In the genomic region with DNA sequence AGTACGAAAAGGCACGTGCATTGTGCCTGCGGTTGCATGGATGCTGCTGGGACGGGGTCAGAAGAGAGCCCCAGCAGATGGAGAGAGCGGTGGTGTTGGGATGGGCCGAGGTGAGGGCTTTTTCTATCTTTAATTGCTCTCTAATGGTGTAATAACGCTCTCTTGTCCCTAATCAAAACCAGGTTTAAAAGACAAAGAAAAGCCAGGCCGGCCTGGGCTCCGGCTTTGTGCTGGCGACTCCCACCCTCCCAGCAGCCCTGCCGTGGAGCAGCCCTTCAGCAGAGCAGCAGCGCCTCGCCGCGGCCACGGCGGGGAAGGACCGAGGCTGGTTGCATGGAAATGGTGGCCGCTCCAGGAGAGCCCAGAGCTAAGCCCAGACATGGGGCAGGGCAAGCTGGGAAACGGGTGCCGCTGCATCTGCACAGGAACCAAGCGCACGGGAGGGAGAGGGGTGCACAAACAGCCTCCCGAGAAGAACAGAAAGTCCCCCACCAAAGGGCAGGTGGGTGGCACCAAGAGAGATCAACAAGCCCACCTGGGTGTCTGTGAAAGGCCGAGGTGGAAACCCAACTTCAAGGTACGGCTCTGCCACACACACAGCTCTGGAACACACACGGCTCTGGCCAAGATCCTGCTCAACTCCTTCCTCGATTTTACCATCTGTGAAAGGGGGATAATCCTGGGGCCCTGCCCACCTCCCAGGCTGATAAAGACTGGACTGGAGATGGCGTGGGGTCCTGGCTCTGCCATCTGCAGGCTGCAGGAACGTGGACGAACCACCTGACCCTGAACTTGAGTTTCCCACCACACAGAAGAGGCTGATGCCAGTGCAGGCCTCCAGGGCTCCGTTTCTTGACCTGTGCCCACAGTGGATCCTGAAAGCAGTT, we compare ENCODE assay signal across 9 cellular contexts. TPM values are rescaled to one million over a fixed set of nuclear protein-coding genes. Genes with fewer than 3 reads are reported as not detected.
DNase-seq lines count a peak whose midpoint lies in the region; ATAC-seq and TF ChIP-seq lines count a peak whose summit lies in the region.
"Had no signal": no experiment of that assay in that cellular context is flagged by ENCODE, and none has a peak within 500 bp of the region (broad histone marks: within the 10 kb centered on the region; RNA-seq: fewer than 3 reads in every experiment).

No MANE protein-coding gene starts in this region.

- no peaks in the 10 kb centered on the region for H3K9me2 ChIP-seq in OCI-LY1 (ENCODE audit: low read depth, low read length)

- no peaks in the 10 kb centered on the region for H4K20me1 ChIP-seq in OCI-LY1 (ENCODE audit: insufficient read depth, low read length)
- peaks cover 7% of the 10 kb centered on the region for H4K20me1 ChIP-seq in osteoblast (ENCODE audit: insufficient read depth, low read length)

- H3K27me3 ChIP-seq in OCI-LY1 (ENCODE audit: insufficient read depth, low read length) (no peaks in the 10 kb centered on the region), osteoblast (ENCODE audit: insufficient read depth, low read length) (no peaks in the 10 kb centered on the region)
- no peaks in the 10 kb centered on the region for H3K27me3 ChIP-seq in effector memory CD4-positive, alpha-beta T cell (replicated peaks; ENCODE audit: control insufficient read depth, insufficient read depth, low read length, poor library complexity, severe bottlenecking)

- peaks cover 0 to 5% of the 10 kb centered on the region in 2 donors for H3K36me3 Mint-ChIP-seq in activated naive CD4-positive, alpha-beta T cell treated with anti-CD3 and anti-CD28 coated beads, Interleukin-2, amount 50 U/mL, for 72 hours

- H3K9me3 Mint-ChIP-seq in activated naive CD4-positive, alpha-beta T cell treated with anti-CD3 and anti-CD28 coated beads, Interleukin-2, amount 50 U/mL, for 72 hours, result no peaks in the 10 kb centered on the region
- H3K9me3 Mint-ChIP-seq: T-helper 1 cell treated with Interleukin-12 subunit alpha and Interleukin-12 subunit beta and Interleukin-4 antibody, amounts not matched to agents 30 μg/mL and 1 μg/mL, for 36 hours had no signal

- no peak overlapping the region for H2AFZ ChIP-seq in OCI-LY1 (ENCODE audit: low read length)
- H2AFZ ChIP-seq in osteoblast (ENCODE audit: low read length), result no peak overlapping the region

- H3K4me1 ChIP-seq in OCI-LY1 (ENCODE audit: insufficient read depth, low read length, severe bottlenecking) (peaks cover 10% of the 10 kb centered on the region), osteoblast (ENCODE audit: insufficient read depth, low read length) (peaks cover 13% of the 10 kb centered on the region)
- no peaks in the 10 kb centered on the region for H3K4me1 ChIP-seq in effector memory CD4-positive, alpha-beta T cell (ENCODE audit: control insufficient read depth, insufficient read depth, low read length, poor library complexity, severe bottlenecking)

- H3K79me2 ChIP-seq in OCI-LY1 (ENCODE audit: insufficient read depth, low read length) (no peaks in the 10 kb centered on the region), osteoblast (ENCODE audit: insufficient read depth, low read length) (peaks cover 4% of the 10 kb centered on the region)

- ATAC-seq in GM19397 (IDR thresholded peaks at IDR 0.05; ENCODE audit: unreplicated experiment), result peak; percentile 71
- peak; percentile 65 for ATAC-seq in HG03565 (IDR thresholded peaks at IDR 0.05; ENCODE audit: unreplicated experiment)
- peak; percentile 75 to 92 for ATAC-seq in activated naive CD4-positive, alpha-beta T cell treated with anti-CD3 and anti-CD28 coated beads, Interleukin-2, amount 50 U/mL, for 72 hours

- intact Hi-C loops in head of caudate nucleus (cut with DNase I), result loop anchor here (2.0 to 10.0 kb wide), 2 partner anchors 121 to 189 kb away; partner anchors contain the start of gene RHOB

- H3K9me3 ChIP-seq in OCI-LY1 (ENCODE audit: low read length), result no peaks in the 10 kb centered on the region
- H3K9me3 ChIP-seq in osteoblast (ENCODE audit: low read depth, low read length), result no peaks in the 10 kb centered on the region
- H3K9me3 ChIP-seq in effector memory CD4-positive, alpha-beta T cell (ENCODE audit: control insufficient read depth, low read length), result no peaks in the 10 kb centered on the region

- peak; percentile 80 for DNase-seq in COLO668 (lab: John Stamatoyannopoulos, UW; ENCODE audit: unreplicated experiment)
- peak in 1 of 2 donors; percentile 77 for DNase-seq in activated naive CD4-positive, alpha-beta T cell treated with anti-CD3 and anti-CD28 coated beads, Interleukin-2, amount 50 U/mL, for 72 hours (ENCODE audit: low spot score in 2 of 2)
- peak; percentile 79 to 96 (median 91) for DNase-seq in head of caudate nucleus
- DNase-seq in osteoblast (ENCODE audit: insufficient read length, low spot score, missing footprints), result peak; percentile 99
- DNase-seq in effector memory CD4-positive, alpha-beta T cell, result no peak

- H3K4me2 ChIP-seq in OCI-LY1 (ENCODE audit: low read length), result no peak overlapping the region
- H3K4me2 ChIP-seq in osteoblast (ENCODE audit: insufficient read depth, low read length), result peak overlapping the region; percentile 13

- H3K36me3 ChIP-seq in OCI-LY1 (ENCODE audit: insufficient read depth, low read length) (no peaks in the 10 kb centered on the region; the same call in 1 of the 2 replicates), osteoblast (ENCODE audit: insufficient read depth, low read length) (peaks cover 19% of the 10 kb centered on the region)
- H3K36me3 ChIP-seq in effector memory CD4-positive, alpha-beta T cell (ENCODE audit: control insufficient read depth, insufficient read depth, low read length), result peaks cover 30% of the 10 kb centered on the region

- H3F3A ChIP-seq in OCI-LY1 (ENCODE audit: insufficient read depth, low read length), result no peaks in the 10 kb centered on the region

- no peak overlapping the region for H3K27ac ChIP-seq in OCI-LY1 (ENCODE audit: low read depth, low read length, poor library complexity, severe bottlenecking)
- H3K27ac ChIP-seq in osteoblast (ENCODE audit: low read depth, low read length), result no peak overlapping the region
- H3K27ac ChIP-seq in effector memory CD4-positive, alpha-beta T cell (ENCODE audit: insufficient read depth, low read length, poor library complexity, severe bottlenecking), result no peak overlapping the region

- H3K4me3 ChIP-seq in OCI-LY1 (ENCODE audit: low read depth, low read length, poor library complexity, severe bottlenecking), result no peak overlapping the region
- no peak overlapping the region for H3K4me3 ChIP-seq in osteoblast (ENCODE audit: insufficient read depth, low read length)
- H3K4me3 ChIP-seq in effector memory CD4-positive, alpha-beta T cell (ENCODE audit: insufficient read depth, low read depth, low read length, poor library complexity, severe bottlenecking), result no peak overlapping the region

- no peak overlapping the region for H3K27ac Mint-ChIP-seq in activated naive CD4-positive, alpha-beta T cell treated with anti-CD3 and anti-CD28 coated beads, Interleukin-2, amount 50 U/mL, for 72 hours
- H3K27ac Mint-ChIP-seq: T-helper 1 cell treated with Interleukin-12 subunit alpha and Interleukin-12 subunit beta and Interleukin-4 antibody, amounts not matched to agents 30 μg/mL and 1 μg/mL, for 36 hours had no signal

- TF ChIP-seq CTCF in OCI-LY1 (IDR thresholded peaks at IDR 0.05; ENCODE audit: low read length), result peak; percentile 85
- peak; percentile 93 for TF ChIP-seq CTCF in osteoblast (IDR thresholded peaks at IDR 0.05; ENCODE audit: extremely low read depth, low read depth, low read length)

- H3K9ac ChIP-seq in OCI-LY1 (ENCODE audit: low read length), result no peak overlapping the region

RNA-seq across cellular contexts. Expression of gene HS1BP3, which starts 15.0 kb away (rescaled TPM):
- total RNA-seq in activated naive CD4-positive, alpha-beta T cell treated with anti-CD3 and anti-CD28 coated beads, Interleukin-2, amount 50 U/mL, for 72 hours, result 1 to 10 TPM; 6.1 to 7.9 TPM
- total RNA-seq in osteoblast, result 47.4 and 47.8 TPM in 2 replicates

RNA-seq across cellular contexts. Expression of gene GDF7, which starts 31.0 kb away (rescaled TPM):
- total RNA-seq in activated naive CD4-positive, alpha-beta T cell treated with anti-CD3 and anti-CD28 coated beads, Interleukin-2, amount 50 U/mL, for 72 hours, result under 1 TPM in 1 of 2 donors, not detected in 1; 0.07 TPM
- under 0.01 TPM in 1 of 2 replicates, not detected in the other for total RNA-seq in osteoblast

Comparison
In these comparisons a context has a peak if more than half of its experiments do, and no peak if none do; other contexts are left out.
1. DNase-seq: peak in COLO668 (single experiment), head of caudate nucleus (42 of 42) and osteoblast (single experiment); none in effector memory CD4-positive, alpha-beta T cell (0 of 3).
2. Peak in every context shown above with its lines, with median percentiles within 50 percentile points of each other: ATAC-seq.